Comparison of ENCODE assay signal across 20 cellular contexts in the genomic region with DNA sequence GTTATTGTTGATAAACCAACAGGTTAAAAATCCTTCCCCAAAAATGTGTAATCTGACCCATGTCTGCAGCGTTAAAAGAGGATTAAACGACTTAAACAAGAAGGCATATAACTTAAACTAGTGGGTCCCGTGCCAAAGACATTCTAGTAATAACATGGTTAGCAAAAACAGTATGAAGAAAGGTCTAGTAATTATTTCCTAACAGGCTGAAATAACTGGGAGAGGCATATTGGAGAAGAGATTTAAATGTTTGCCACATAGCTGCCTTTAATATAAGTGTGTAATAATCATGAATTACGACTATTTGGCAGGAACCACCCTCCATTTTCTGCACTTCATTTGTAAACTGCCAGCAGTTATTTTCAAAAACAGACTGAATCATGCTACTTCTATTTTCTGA.
DNase-seq lines count a peak whose midpoint lies in the region; ATAC-seq and TF ChIP-seq lines count a peak whose summit lies in the region.
"Had no signal": no experiment of that assay in that cellular context is flagged by ENCODE, and none has a peak within 500 bp of the region (broad histone marks: within the 10 kb centered on the region; RNA-seq: fewer than 3 reads in every experiment).

No MANE protein-coding gene starts in this region.

- no peak for ATAC-seq in activated T-helper 17 cell treated with anti-CD3 and anti-CD28 coated beads, Interleukin-2, amount 50 U/mL, for 72 hours (replicated peaks)
- ATAC-seq in activated CD8-positive, alpha-beta memory T cell treated with anti-CD3 and anti-CD28 coated beads, Interleukin-2, amount 10 ng/mL, durations not matched to agents 7 days and 5 days, result no peak
- ATAC-seq: CD8-positive, alpha-beta T cell had no signal

- H3K27ac ChIP-seq in cardiac muscle cell (peak overlapping the region; percentile 27), esophagus squamous epithelium (no peak overlapping the region)
- H3K27ac ChIP-seq: ascending aorta, neural progenitor cell, suprapubic skin had no signal

- H3K9me3 ChIP-seq in cardiac muscle cell (ENCODE audit: low read depth) (no peaks in the 10 kb centered on the region), esophagus squamous epithelium (no peaks in the 10 kb centered on the region)
- H3K9me3 ChIP-seq: ascending aorta, suprapubic skin had no signal

- DNase-seq in cardiac muscle cell (ENCODE audit: low read depth in 1 of 2, low spot score in 1 of 2), result peak in 1 of 2 donors; percentile 30
- DNase-seq in cardiac septum (ENCODE audit: low spot score), result no peak
- peak; percentile 93 for DNase-seq in fibroblast of villous mesenchyme (ENCODE audit: low read depth)
- peak; percentile 6 for DNase-seq in stromal cell of bone marrow (ENCODE audit: low read depth)
- DNase-seq in activated CD8-positive, alpha-beta memory T cell treated with anti-CD3 and anti-CD28 coated beads, Interleukin-2, amount 10 ng/mL, durations not matched to agents 7 days and 5 days, result no peak
- no peak for DNase-seq in esophagus squamous epithelium (lab: John Stamatoyannopoulos, UW)
- no peak for DNase-seq in SHP77 (lab: John Stamatoyannopoulos, UW)
- DNase-seq: activated CD4-positive, alpha-beta T cell treated with anti-CD3 and anti-CD28 coated beads for 4 hours; activated naive CD4-positive, alpha-beta T cell treated with Interleukin-2 at 50 U/mL for 16 hours; CD8-positive, alpha-beta T cell; KG1; MV-4-11; NCI-H187 treated with DMSO at 0.1 percent for 48 hours; NCI-H446; stimulated activated CD8-positive, alpha-beta memory T cell treated with anti-CD3 and anti-CD28 coated beads, Interleukin-4, amount 100 ng/mL, for 48 hours; SW 1271 had no signal

- no peaks in the 10 kb centered on the region for H3K27me3 Mint-ChIP-seq in activated T-helper 17 cell treated with anti-CD3 and anti-CD28 coated beads, Interleukin-2, amount 50 U/mL, for 72 hours
- no peaks in the 10 kb centered on the region for H3K27me3 Mint-ChIP-seq in activated CD8-positive, alpha-beta memory T cell treated with anti-CD3 and anti-CD28 coated beads, Interleukin-2, amount 10 ng/mL, durations not matched to agents 7 days and 5 days

- peaks cover 76% of the 10 kb centered on the region for H3K36me3 Mint-ChIP-seq in activated T-helper 17 cell treated with anti-CD3 and anti-CD28 coated beads, Interleukin-2, amount 50 U/mL, for 72 hours (ENCODE audit: low read depth)
- peaks cover 11% of the 10 kb centered on the region for H3K36me3 Mint-ChIP-seq in activated CD8-positive, alpha-beta memory T cell treated with anti-CD3 and anti-CD28 coated beads, Interleukin-2, amount 10 ng/mL, durations not matched to agents 7 days and 5 days

- CTCF ChIA-PET in activated CD8-positive, alpha-beta memory T cell treated with anti-CD3 and anti-CD28 coated beads, Interleukin-2, amount 10 ng/mL, durations not matched to agents 7 days and 5 days (lab: Charles Lee), result no interaction called here

- TF ChIP-seq POLR2A in esophagus squamous epithelium (IDR thresholded peaks at IDR 0.05), result no peak

- H3K4me1 ChIP-seq in cardiac muscle cell (ENCODE audit: low read depth) (no peaks in the 10 kb centered on the region), esophagus squamous epithelium (peaks cover 0 to 20% (median 0%) of the 10 kb centered on the region in 3 donors)
- H3K4me1 ChIP-seq: ascending aorta, neural progenitor cell had no signal

- H3K27ac Mint-ChIP-seq in activated T-helper 17 cell treated with anti-CD3 and anti-CD28 coated beads, Interleukin-2, amount 50 U/mL, for 72 hours, result peak overlapping the region; percentile 71
- H3K27ac Mint-ChIP-seq in activated CD8-positive, alpha-beta memory T cell treated with anti-CD3 and anti-CD28 coated beads, Interleukin-2, amount 10 ng/mL, durations not matched to agents 7 days and 5 days, result no peak overlapping the region
- H3K27ac Mint-ChIP-seq: CD8-positive, alpha-beta T cell; neural progenitor cell had no signal

- no peaks in the 10 kb centered on the region for H3K9me3 Mint-ChIP-seq in activated T-helper 17 cell treated with anti-CD3 and anti-CD28 coated beads, Interleukin-2, amount 50 U/mL, for 72 hours
- H3K9me3 Mint-ChIP-seq in activated CD8-positive, alpha-beta memory T cell treated with anti-CD3 and anti-CD28 coated beads, Interleukin-2, amount 10 ng/mL, durations not matched to agents 7 days and 5 days (ENCODE audit: low read depth), result no peaks in the 10 kb centered on the region
- H3K9me3 Mint-ChIP-seq: CD8-positive, alpha-beta T cell; neural progenitor cell had no signal

- no peak overlapping the region for H3K4me3 Mint-ChIP-seq in activated T-helper 17 cell treated with anti-CD3 and anti-CD28 coated beads, Interleukin-2, amount 50 U/mL, for 72 hours
- no peak overlapping the region for H3K4me3 Mint-ChIP-seq in activated CD8-positive, alpha-beta memory T cell treated with anti-CD3 and anti-CD28 coated beads, Interleukin-2, amount 10 ng/mL, durations not matched to agents 7 days and 5 days
- H3K4me3 Mint-ChIP-seq: CD8-positive, alpha-beta T cell; neural progenitor cell had no signal

- H3K4me3 ChIP-seq in cardiac muscle cell (no peak overlapping the region), fibroblast of villous mesenchyme (ENCODE audit: low read depth, low read length) (no peak overlapping the region), esophagus squamous epithelium (no peak overlapping the region)
- H3K4me3 ChIP-seq: ascending aorta, neural progenitor cell, suprapubic skin had no signal

- H3K27me3 ChIP-seq in cardiac muscle cell (no peaks in the 10 kb centered on the region), esophagus squamous epithelium (no peaks in the 10 kb centered on the region)
- H3K27me3 ChIP-seq: ascending aorta, neural progenitor cell, suprapubic skin had no signal

- WGBS in esophagus squamous epithelium, 2 donors, result 42 to 57% methylated on average over 4 of the region's 4 CpGs

- H3K36me3 ChIP-seq in cardiac muscle cell (peaks cover 7% of the 10 kb centered on the region), esophagus squamous epithelium (peaks cover 0 to 68% (median 0%) of the 10 kb centered on the region in 3 donors)
- H3K36me3 ChIP-seq: neural progenitor cell had no signal

- intact Hi-C loops in cardiac septum (cut with DNase I) (no loop called here), esophagus squamous epithelium (cut with DNase I) (no loop called here)

- TF ChIP-seq CTCF in cardiac muscle cell (IDR thresholded peaks at IDR 0.05; ENCODE audit: low read depth, low read length), result no peak
- no peak for TF ChIP-seq CTCF in fibroblast of villous mesenchyme (IDR thresholded peaks at IDR 0.05; ENCODE audit: insufficient read depth, low read depth, low read length)
- no peak for TF ChIP-seq CTCF in esophagus squamous epithelium (IDR thresholded peaks at IDR 0.05)

- no peaks in the 10 kb centered on the region for H3K4me1 Mint-ChIP-seq in activated T-helper 17 cell treated with anti-CD3 and anti-CD28 coated beads, Interleukin-2, amount 50 U/mL, for 72 hours
- no peaks in the 10 kb centered on the region for H3K4me1 Mint-ChIP-seq in activated CD8-positive, alpha-beta memory T cell treated with anti-CD3 and anti-CD28 coated beads, Interleukin-2, amount 10 ng/mL, durations not matched to agents 7 days and 5 days
- H3K4me1 Mint-ChIP-seq: neural progenitor cell had no signal

Comparison
In these comparisons a context has a peak if more than half of its experiments do, and no peak if none do; other contexts are left out.
1. DNase-seq: peak in fibroblast of villous mesenchyme (single experiment) and stromal cell of bone marrow (single experiment); none in cardiac septum (single experiment), activated CD8-positive, alpha-beta memory T cell treated with anti-CD3 and anti-CD28 coated beads, Interleukin-2, amount 10 ng/mL, durations not matched to agents 7 days and 5 days (single experiment), esophagus squamous epithelium (single experiment) and SHP77 (0 of 2).